8 cellular contexts compared by ENCODE assay signal in genomic region chr6:88165877-88166492, GRCh38. TPM values are rescaled to one million over a fixed set of nuclear protein-coding genes. Genes with fewer than 3 reads are reported as not detected.
DNase-seq lines count a peak whose midpoint lies in the region; ATAC-seq, FAIRE-seq and TF ChIP-seq lines count a peak whose summit lies in the region.

Gene CNR1, minus strand, starts transcription at chr6:88166347. Its CDS starts 21,073 bp downstream, at chr6:88145274.

- 1% methylated on average over 41 to 76 of the region's 76 CpGs for WGBS in pancreas, 2 donors

- H3K4me3 ChIP-seq in HFF-Myc (replicated peaks; ENCODE audit: low read depth, low read length) (peak within 1 kb of the TSS; percentile 12), pancreas (peak within 1 kb of the TSS; percentile 27 to 54 (median 32))

- no peaks in the 10 kb centered on the region for H3K4me1 ChIP-seq in pancreas

- DNase-seq in activated naive CD4-positive, alpha-beta T cell treated with anti-CD3 and anti-CD28 coated beads for 36 hours = no peak
- no peak for DNase-seq in activated naive CD4-positive, alpha-beta T cell treated with Interleukin-2 at 50 U/mL for 16 hours
- DNase-seq in HFF-Myc (ENCODE audit: extremely low read depth, low read depth) = no peak
- peak; percentile 62 for DNase-seq in NCI-H1105 (lab: John Stamatoyannopoulos, UW)
- peak; percentile 11 for DNase-seq in activated CD8-positive, alpha-beta T cell treated with anti-CD3 and anti-CD28 coated beads for 36 hours
- peak; percentile 13 for DNase-seq in globus pallidus (ENCODE audit: low spot score)
- peak in 5 of 6 donors; percentile 22 to 77 (median 35) for DNase-seq in pancreas
- DNase-seq in hippocampal formation (lab: John Stamatoyannopoulos, UW) = no peak

- no peaks in the 10 kb centered on the region for H3K9me3 ChIP-seq in pancreas

- CTCF ChIA-PET in activated naive CD4-positive, alpha-beta T cell treated with anti-CD3 and anti-CD28 coated beads for 36 hours (lab: Charles Lee) = no interaction called here
- CTCF ChIA-PET in activated CD8-positive, alpha-beta T cell treated with anti-CD3 and anti-CD28 coated beads for 36 hours (lab: Charles Lee) = interaction anchor here (1.2 kb wide), 1 partner anchor 334 kb away, joined by 5 read pairs; no protein-coding TSS in a partner anchor

- no peaks in the 10 kb centered on the region for H3K9me3 Mint-ChIP-seq in activated naive CD4-positive, alpha-beta T cell treated with anti-CD3 and anti-CD28 coated beads for 36 hours
- no peaks in the 10 kb centered on the region for H3K9me3 Mint-ChIP-seq in activated CD8-positive, alpha-beta T cell treated with anti-CD3 and anti-CD28 coated beads for 36 hours

- peaks cover 55% of the 10 kb centered on the region for H3K27me3 Mint-ChIP-seq in activated naive CD4-positive, alpha-beta T cell treated with anti-CD3 and anti-CD28 coated beads for 36 hours (ENCODE audit: low read depth)
- H3K27me3 Mint-ChIP-seq in activated CD8-positive, alpha-beta T cell treated with anti-CD3 and anti-CD28 coated beads for 36 hours = peaks cover 57% of the 10 kb centered on the region

- intact Hi-C loops in activated naive CD4-positive, alpha-beta T cell treated with anti-CD3 and anti-CD28 coated beads for 36 hours (cut with micrococcal nuclease) = loop anchor here (5.0 kb wide), 4 partner anchors 234 to 774 kb away; no protein-coding TSS in a partner anchor
- intact Hi-C loops in activated CD8-positive, alpha-beta T cell treated with anti-CD3 and anti-CD28 coated beads for 36 hours (cut with micrococcal nuclease) = no loop called here
- intact Hi-C loops in pancreas (cut with DNase I) = no loop called here

- H3K4me1 Mint-ChIP-seq in activated naive CD4-positive, alpha-beta T cell treated with anti-CD3 and anti-CD28 coated beads for 36 hours (ENCODE audit: low read depth) = peaks cover 12% of the 10 kb centered on the region
- peaks cover 12% of the 10 kb centered on the region for H3K4me1 Mint-ChIP-seq in activated CD8-positive, alpha-beta T cell treated with anti-CD3 and anti-CD28 coated beads for 36 hours (ENCODE audit: low read depth)

- no peaks in the 10 kb centered on the region for H3K36me3 Mint-ChIP-seq in activated naive CD4-positive, alpha-beta T cell treated with anti-CD3 and anti-CD28 coated beads for 36 hours (ENCODE audit: low read depth)
- no peaks in the 10 kb centered on the region for H3K36me3 Mint-ChIP-seq in activated CD8-positive, alpha-beta T cell treated with anti-CD3 and anti-CD28 coated beads for 36 hours (ENCODE audit: low read depth)

- FAIRE-seq in pancreas (lab: Jason Lieb, UNC) = no peak

- H3K27ac ChIP-seq in pancreas = peak within 1 kb of the TSS in 1 of 4 donors; percentile 33

- TF ChIP-seq CTCF in HFF-Myc (IDR thresholded peaks at IDR 0.05; ENCODE audit: low read depth, low read length, missing control alignments) (no peak), pancreas (IDR thresholded peaks at IDR 0.05) (no peak)
- TF ChIP-seq CTCF in activated CD8-positive, alpha-beta T cell treated with anti-CD3 and anti-CD28 coated beads for 36 hours (IDR thresholded peaks at IDR 0.05) = no peak

- POLR2A ChIA-PET in activated CD8-positive, alpha-beta T cell treated with anti-CD3 and anti-CD28 coated beads for 36 hours (lab: Charles Lee) = no interaction called here

- peak; percentile 52 for ATAC-seq in activated CD8-positive, alpha-beta T cell treated with anti-CD3 and anti-CD28 coated beads for 36 hours
- ATAC-seq in pancreas = peak; percentile 69 to 90 (median 85)

- H3K27me3 ChIP-seq in pancreas = peaks cover 0 to 26% (median 3%) of the 10 kb centered on the region in 4 donors

- H3K27ac Mint-ChIP-seq in activated naive CD4-positive, alpha-beta T cell treated with anti-CD3 and anti-CD28 coated beads for 36 hours = no peak within 1 kb of the TSS
- no peak within 1 kb of the TSS for H3K27ac Mint-ChIP-seq in activated CD8-positive, alpha-beta T cell treated with anti-CD3 and anti-CD28 coated beads for 36 hours

- no peaks in the 10 kb centered on the region for H3K36me3 ChIP-seq in pancreas

- peak within 1 kb of the TSS; percentile 74 for H3K4me3 Mint-ChIP-seq in activated naive CD4-positive, alpha-beta T cell treated with anti-CD3 and anti-CD28 coated beads for 36 hours
- peak within 1 kb of the TSS; percentile 65 for H3K4me3 Mint-ChIP-seq in activated CD8-positive, alpha-beta T cell treated with anti-CD3 and anti-CD28 coated beads for 36 hours

RNA-seq across cellular contexts. Expression of gene CNR1, which starts in this region (rescaled TPM):
- total RNA-seq in activated naive CD4-positive, alpha-beta T cell treated with anti-CD3 and anti-CD28 coated beads for 36 hours = not detected
- not detected for total RNA-seq in activated CD8-positive, alpha-beta T cell treated with anti-CD3 and anti-CD28 coated beads for 36 hours
- total RNA-seq in pancreas = 1 to 10 TPM in 1 of 6 donors, under 1 TPM in 5; 0.24 to 1.3 (median 0.68) TPM
- polyA plus RNA-seq in pancreas = under 1 TPM; 0.65 to 0.96 TPM

Comparison
In these comparisons a context has a peak if more than half of its experiments do, and no peak if none do; other contexts are left out.
1. Peak in DNase-seq and ATAC-seq in activated CD8-positive, alpha-beta T cell treated with anti-CD3 and anti-CD28 coated beads for 36 hours; RNA of the gene not detected or under 1 TPM.
2. DNase-seq: peak in NCI-H1105 (single experiment), globus pallidus (single experiment) and pancreas (5 of 6); none in activated naive CD4-positive, alpha-beta T cell treated with anti-CD3 and anti-CD28 coated beads for 36 hours (single experiment), activated naive CD4-positive, alpha-beta T cell treated with Interleukin-2 at 50 U/mL for 16 hours (single experiment), HFF-Myc (single experiment) and hippocampal formation (0 of 2).